8 cellular contexts compared by ENCODE assay signal in genomic region chr11:119421941-119422504, GRCh38. TPM values are rescaled to one million over a fixed set of nuclear protein-coding genes. Genes with fewer than 3 reads are reported as not detected.
A peak's percentile ranks its signal among the peaks of the same experiment; 100 is the strongest.
DNase-seq lines count a peak whose midpoint lies in the region; TF ChIP-seq lines count a peak whose summit lies in the region.

No MANE protein-coding gene starts in this region.

- no peaks in the 10 kb centered on the region for H3K9me3 ChIP-seq in adrenal gland (replicated peaks in 1 of 3)

- H3K27ac ChIP-seq in skin epidermis: peak overlapping the region in 19 of 21 experiments; percentile 45 to 86 (median 76)
- no peak overlapping the region for H3K27ac ChIP-seq in adrenal gland

- H3K4me1 Mint-ChIP-seq in T-helper 1 cell treated with Interleukin-12 subunit alpha and Interleukin-12 subunit beta and Interleukin-4 antibody, amounts not matched to agents 30 μg/mL and 1 μg/mL, for 36 hours (ENCODE audit: low read depth): peaks cover 5% of the 10 kb centered on the region

- H3K27me3 ChIP-seq in adrenal gland: peaks cover 21% of the 10 kb centered on the region

- no peaks in the 10 kb centered on the region for H3K9me3 Mint-ChIP-seq in T-helper 1 cell treated with Interleukin-12 subunit alpha and Interleukin-12 subunit beta and Interleukin-4 antibody, amounts not matched to agents 30 μg/mL and 1 μg/mL, for 36 hours

- H3K36me3 Mint-ChIP-seq in T-helper 1 cell treated with Interleukin-12 subunit alpha and Interleukin-12 subunit beta and Interleukin-4 antibody, amounts not matched to agents 30 μg/mL and 1 μg/mL, for 36 hours (ENCODE audit: low read depth): no peaks in the 10 kb centered on the region

- intact Hi-C loops in adrenal gland (cut with DNase I): no loop called here

- H3K4me3 ChIP-seq in iPS-11a (ENCODE audit: low read depth, low read length) (peak overlapping the region; percentile 71), skin epidermis (peak overlapping the region; percentile 34 to 54 (median 49)), adrenal gland (peak overlapping the region in 1 of 4 donors; percentile 45)

- H3K27ac Mint-ChIP-seq in T-helper 1 cell treated with Interleukin-12 subunit alpha and Interleukin-12 subunit beta and Interleukin-4 antibody, amounts not matched to agents 30 μg/mL and 1 μg/mL, for 36 hours: no peak overlapping the region

- DNase-seq in T-helper 1 cell (no peak), NCI-H226 (no peak), RPMI8226 (no peak), adrenal gland (no peak)
- peak; percentile 7 to 8 for DNase-seq in activated CD4-positive, alpha-beta T cell treated with anti-CD3 and anti-CD28 coated beads, Interleukin-2, amount 50 U/mL, for 48 hours

- no peak for TF ChIP-seq CTCF in adrenal gland (IDR thresholded peaks at IDR 0.05)

- WGBS in adrenal gland, 4 donors: 1 to 5% (median 1%) methylated on average over 12 to 28 of the region's 28 CpGs

- H3K27me3 Mint-ChIP-seq in T-helper 1 cell treated with Interleukin-12 subunit alpha and Interleukin-12 subunit beta and Interleukin-4 antibody, amounts not matched to agents 30 μg/mL and 1 μg/mL, for 36 hours (ENCODE audit: low read depth): peaks cover 53% of the 10 kb centered on the region

- no peaks in the 10 kb centered on the region for H3K36me3 ChIP-seq in adrenal gland (replicated peaks in 1 of 2)

- H3K4me3 Mint-ChIP-seq in T-helper 1 cell treated with Interleukin-12 subunit alpha and Interleukin-12 subunit beta and Interleukin-4 antibody, amounts not matched to agents 30 μg/mL and 1 μg/mL, for 36 hours: peak overlapping the region; percentile 77

- TF ChIP-seq POLR2A in adrenal gland (IDR thresholded peaks at IDR 0.05): no peak

- no peaks in the 10 kb centered on the region for H3K4me1 ChIP-seq in adrenal gland (replicated peaks in 1 of 2)

RNA-seq across cellular contexts. Expression of gene THY1, which starts 0.9 kb away (rescaled TPM):
- 10 to 100 TPM in 5 of 8 donors, 1 to 10 TPM in 3; 4.5 to 38.7 (median 18.2) TPM for total RNA-seq in adrenal gland
- polyA plus RNA-seq in adrenal gland: 10 to 100 TPM; 14.4 to 35.0 (median 26.2) TPM

RNA-seq across cellular contexts. Expression of gene USP2, which starts 40.5 kb away (rescaled TPM):
- 10 to 100 TPM in 4 of 8 donors, 1 to 10 TPM in 4; 3.9 to 28.7 (median 13.0) TPM for total RNA-seq in adrenal gland
- polyA plus RNA-seq in adrenal gland: 10 to 100 TPM in 1 of 3 donors, 1 to 10 TPM in 2; 4.6 to 11.8 (median 9.1) TPM

Comparison
In these comparisons a context has a peak if more than half of its experiments do, and no peak if none do; other contexts are left out.
1. DNase-seq: peak in activated CD4-positive, alpha-beta T cell treated with anti-CD3 and anti-CD28 coated beads, Interleukin-2, amount 50 U/mL, for 48 hours (2 of 2); none in T-helper 1 cell (0 of 5), NCI-H226 (single experiment), RPMI8226 (single experiment) and adrenal gland (0 of 7).
2. H3K27ac ChIP-seq: peak in skin epidermis (19 of 21); none in adrenal gland (0 of 5).